Comparison of ENCODE assay signal across 1 cellular context in genomic region chr7:89023902-89024301, GRCh38.
TF ChIP-seq lines count a peak whose summit lies in the region.

No MANE protein-coding gene starts in this region.

TF ChIP-seq in GM12878, 131 proteins besides CTCF, POLR2A, EP300 and RAD21 (continued from another document):
- TF ChIP-seq SMC3 (IDR thresholded peaks at IDR 0.05; ENCODE audit: borderline replicate concordance, low read length) (no peak), IRF5 (IDR thresholded peaks at IDR 0.05; ENCODE audit: borderline replicate concordance) (no peak), TARDBP (IDR thresholded peaks at IDR 0.05; ENCODE audit: borderline replicate concordance) (no peak), TAF1 (IDR thresholded peaks at IDR 0.05; ENCODE audit: borderline replicate concordance, low read depth, low read length) (no peak), USF2 (IDR thresholded peaks at IDR 0.05; ENCODE audit: borderline replicate concordance, low read depth, low read length) (no peak), BHLHE40 (IDR thresholded peaks at IDR 0.05; ENCODE audit: borderline replicate concordance in 1 of 2, low read depth in 2 of 2, low read length in 1 of 2) (no peak), CBX3 (IDR thresholded peaks at IDR 0.05; ENCODE audit: borderline replicate concordance, low read depth) (no peak), BACH1 (IDR thresholded peaks at IDR 0.05; ENCODE audit: borderline replicate concordance) (no peak)
